Comparison of ENCODE assay signal across 8 cellular contexts in the genomic region with DNA sequence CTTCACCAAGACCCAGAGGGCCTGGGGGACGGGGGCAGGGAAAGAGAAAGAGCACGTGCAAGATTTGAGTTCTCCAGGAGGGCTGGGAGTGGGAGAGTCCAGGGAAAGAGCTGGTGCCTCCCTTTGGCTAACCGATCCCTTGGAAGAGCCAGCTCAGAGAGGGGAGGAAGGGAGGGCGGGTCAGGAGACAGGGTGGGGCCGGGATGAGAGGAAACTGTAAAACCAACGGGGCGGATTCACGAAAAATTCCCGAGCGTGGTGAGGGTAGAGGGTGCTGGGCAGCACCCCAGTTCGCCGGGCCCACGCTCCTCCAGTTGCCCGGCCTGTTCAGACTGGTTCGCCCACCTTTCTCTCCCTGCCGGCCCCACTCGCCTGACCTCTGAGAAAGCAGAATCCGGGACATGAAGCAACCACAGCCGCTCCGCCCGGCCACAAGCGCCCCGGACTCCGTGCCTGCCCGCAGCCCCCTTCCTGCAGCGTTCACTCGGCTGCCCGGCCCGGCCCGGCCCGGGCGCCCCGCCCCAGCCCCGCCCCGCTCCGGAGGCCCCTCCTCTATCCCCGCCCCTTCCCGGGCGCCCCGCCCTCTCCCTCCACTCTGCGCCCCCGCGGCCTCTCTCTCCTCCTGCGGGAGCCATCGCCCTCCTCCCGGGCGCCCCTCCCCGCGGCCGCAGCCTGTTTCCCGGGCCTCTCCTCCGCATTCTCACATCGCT.
DNase-seq lines count a peak whose midpoint lies in the region; ATAC-seq, FAIRE-seq and TF ChIP-seq lines count a peak whose summit lies in the region.

No MANE protein-coding gene starts in this region.

- no peak for TF ChIP-seq CTCF in HFF-Myc (IDR thresholded peaks at IDR 0.05; ENCODE audit: low read depth, low read length, missing control alignments)
- TF ChIP-seq CTCF in WTC11 (IDR thresholded peaks at IDR 0.05): no peak
- TF ChIP-seq CTCF in bronchial epithelial cell (IDR thresholded peaks at IDR 0.05; ENCODE audit: insufficient read depth, low read length, severe bottlenecking): no peak

- H3K4me3 ChIP-seq in HFF-Myc (replicated peaks; ENCODE audit: low read depth, low read length): peak overlapping the region; percentile 45
- peak overlapping the region; percentile 52 for H3K4me3 ChIP-seq in bronchial epithelial cell (ENCODE audit: low read depth, low read length)
- peak overlapping the region; percentile 34 to 67 for H3K4me3 ChIP-seq in small intestine (ENCODE audit: low read depth in 1 of 2, low read length in 2 of 2)

- POLR2A ChIA-PET in WTC11 (lab: Charles Lee): interaction anchor here (0.6 to 0.7 kb wide), 3 partner anchors 50 to 217 kb away, joined by 3 read pairs; no protein-coding TSS in a partner anchor

- H3K27ac Mint-ChIP-seq in WTC11: no peak overlapping the region

- no peaks in the 10 kb centered on the region for H3K36me3 Mint-ChIP-seq in WTC11

- no peaks in the 10 kb centered on the region for H3K9me3 ChIP-seq in small intestine (ENCODE audit: control insufficient read depth, low read depth)

- DNase-seq in EL (peak; percentile 65), HFF-Myc (ENCODE audit: extremely low read depth, low read depth) (peak; percentile 31), NCI-H1105 treated with DMSO at 0.1 percent for 48 hours (lab: John Stamatoyannopoulos, UW) (peak; percentile 12), WTC11 (ENCODE audit: low spot score) (peak; percentile 78), bronchial epithelial cell (ENCODE audit: low read depth) (peak; percentile 83), iPS-NIHi7 (ENCODE audit: extremely low spot score) (peak; percentile 93), small intestine (peak; percentile 87)

- FAIRE-seq in bronchial epithelial cell (lab: Jason Lieb, UNC): no peak
- no peak for FAIRE-seq in small intestine (lab: Jason Lieb, UNC)

- H3K27me3 ChIP-seq in bronchial epithelial cell (ENCODE audit: control insufficient read depth, insufficient read depth, low read length): no peaks in the 10 kb centered on the region
- H3K27me3 ChIP-seq in small intestine (ENCODE audit: control insufficient read depth in 2 of 2, insufficient read depth in 2 of 2, low read length in 2 of 2): no peaks in the 10 kb centered on the region

- CTCF ChIA-PET in WTC11 (lab: Charles Lee): interaction anchor here (0.5 to 2.2 kb wide), 13 partner anchors 22 to 931 kb away, joined by 3 to 12 read pairs (median 4); no protein-coding TSS in a partner anchor

- H3K27me3 Mint-ChIP-seq in WTC11 (ENCODE audit: low read depth): peaks cover 71% of the 10 kb centered on the region

- ATAC-seq in WTC11 (peak; percentile 91), HG02610 (IDR thresholded peaks at IDR 0.05; ENCODE audit: unreplicated experiment) (no peak)

- peak overlapping the region; percentile 68 for H3K4me3 Mint-ChIP-seq in WTC11

- peaks cover 2 to 8% of the 10 kb centered on the region in 2 donors for H3K4me1 ChIP-seq in small intestine (ENCODE audit: control insufficient read depth in 2 of 2, insufficient read depth in 1 of 2, low read depth in 1 of 2, low read length in 1 of 2)

- no peaks in the 10 kb centered on the region for H3K9me3 Mint-ChIP-seq in WTC11

- no peaks in the 10 kb centered on the region for H3K36me3 ChIP-seq in bronchial epithelial cell (ENCODE audit: control insufficient read depth, insufficient read depth, low read length)
- H3K36me3 ChIP-seq in small intestine (ENCODE audit: control insufficient read depth in 2 of 2, insufficient read depth in 2 of 2, low read length in 2 of 2): no peaks in the 10 kb centered on the region

- H3K4me1 Mint-ChIP-seq in WTC11: peaks cover 28% of the 10 kb centered on the region

- 1 to 4% (median 3%) methylated on average over 30 to 53 of the region's 53 CpGs for WGBS in small intestine, 3 donors

- H3K27ac ChIP-seq in small intestine (ENCODE audit: low read depth in 1 of 2, low read length in 1 of 2): peak overlapping the region; percentile 92

TF ChIP-seq in WTC11, 78 proteins besides CTCF, POLR2A, EP300 and RAD21:
- TF ChIP-seq, protein P1, sequence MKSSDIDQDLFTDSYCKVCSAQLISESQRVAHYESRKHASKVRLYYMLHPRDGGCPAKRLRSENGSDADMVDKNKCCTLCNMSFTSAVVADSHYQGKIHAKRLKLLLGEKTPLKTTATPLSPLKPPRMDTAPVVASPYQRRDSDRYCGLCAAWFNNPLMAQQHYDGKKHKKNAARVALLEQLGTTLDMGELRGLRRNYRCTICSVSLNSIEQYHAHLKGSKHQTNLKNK (CRISPR knock-in tag; IDR thresholded peaks at IDR 0.05): no peak
- peak; percentile 77; the same call in 1 of the 2 replicates for TF ChIP-seq TP53 (CRISPR knock-in tag; IDR thresholded peaks at IDR 0.05)
- TF ChIP-seq OVOL2 (CRISPR knock-in tag; IDR thresholded peaks at IDR 0.05; ENCODE audit: borderline replicate concordance): no peak
- TF ChIP-seq, protein P2, sequence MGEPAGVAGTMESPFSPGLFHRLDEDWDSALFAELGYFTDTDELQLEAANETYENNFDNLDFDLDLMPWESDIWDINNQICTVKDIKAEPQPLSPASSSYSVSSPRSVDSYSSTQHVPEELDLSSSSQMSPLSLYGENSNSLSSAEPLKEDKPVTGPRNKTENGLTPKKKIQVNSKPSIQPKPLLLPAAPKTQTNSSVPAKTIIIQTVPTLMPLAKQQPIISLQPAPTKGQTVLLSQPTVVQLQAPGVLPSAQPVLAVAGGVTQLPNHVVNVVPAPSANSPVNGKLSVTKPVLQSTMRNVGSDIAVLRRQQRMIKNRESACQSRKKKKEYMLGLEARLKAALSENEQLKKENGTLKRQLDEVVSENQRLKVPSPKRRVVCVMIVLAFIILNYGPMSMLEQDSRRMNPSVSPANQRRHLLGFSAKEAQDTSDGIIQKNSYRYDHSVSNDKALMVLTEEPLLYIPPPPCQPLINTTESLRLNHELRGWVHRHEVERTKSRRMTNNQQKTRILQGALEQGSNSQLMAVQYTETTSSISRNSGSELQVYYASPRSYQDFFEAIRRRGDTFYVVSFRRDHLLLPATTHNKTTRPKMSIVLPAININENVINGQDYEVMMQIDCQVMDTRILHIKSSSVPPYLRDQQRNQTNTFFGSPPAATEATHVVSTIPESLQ (CRISPR knock-in tag; IDR thresholded peaks at IDR 0.05): no peak

Comparison
In these comparisons a context has a peak if more than half of its experiments do, and no peak if none do; other contexts are left out.
1. DNase-seq: peak in every context shown above with its lines; median percentile 93 in iPS-NIHi7; 87 in small intestine; 83 in bronchial epithelial cell; 78 in WTC11; 65 in EL; 31 in HFF-Myc; 12 in NCI-H1105 treated with DMSO at 0.1 percent for 48 hours.